In the genomic region with DNA sequence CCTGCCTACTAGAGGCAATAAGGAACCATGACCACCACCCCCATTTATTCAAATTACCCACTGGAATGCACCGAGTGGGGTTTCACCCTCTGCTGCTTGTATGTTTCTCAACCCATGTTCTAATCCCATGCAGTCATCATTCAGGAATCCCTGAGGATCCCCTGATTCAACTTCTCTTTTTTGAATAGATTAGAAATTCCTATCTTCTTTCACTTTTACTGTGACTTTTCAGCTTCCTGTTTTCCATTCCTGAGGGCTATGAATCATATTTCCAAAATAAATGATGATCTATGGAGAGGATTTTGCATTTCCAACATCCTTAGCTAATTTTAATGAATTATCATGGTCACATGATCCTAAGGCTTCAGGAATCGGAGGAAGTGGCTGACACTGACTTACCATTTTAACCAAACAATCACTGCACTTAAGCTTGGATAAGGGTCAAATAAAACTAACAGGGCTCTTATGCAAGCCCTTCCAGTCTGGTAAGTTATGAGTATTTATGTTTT, we compare ENCODE assay signal across 12 cellular contexts. TPM values are rescaled to one million over a fixed set of nuclear protein-coding genes. Genes with fewer than 3 reads are reported as not detected.
A peak's percentile ranks its signal among the peaks of the same experiment; 100 is the strongest.
DNase-seq lines count a peak whose midpoint lies in the region; ATAC-seq and TF ChIP-seq lines count a peak whose summit lies in the region.
"Had no signal": no experiment of that assay in that cellular context is flagged by ENCODE, and none has a peak within 500 bp of the region (broad histone marks: within the 10 kb centered on the region; RNA-seq: fewer than 3 reads in every experiment).

No MANE protein-coding gene starts in this region.

- H3K9me3 ChIP-seq in muscle layer of duodenum (ENCODE audit: control insufficient read depth in 1 of 2, low read length in 2 of 2): no peaks in the 10 kb centered on the region
- H3K9me3 ChIP-seq in prostate gland: no peaks in the 10 kb centered on the region
- H3K9me3 ChIP-seq: HAP-1 had no signal

- no peak overlapping the region for H3K4me3 Mint-ChIP-seq in dendritic cell treated with granulocyte-macrophage colony-stimulating factor and Interleukin-4, amounts not matched to agents 40 ng/mL and 50 ng/mL, for 4 days
- H3K4me3 Mint-ChIP-seq in naive thymus-derived CD8-positive, alpha-beta T cell: no peak overlapping the region
- H3K4me3 Mint-ChIP-seq: effector memory CD8-positive, alpha-beta T cell had no signal

- peaks cover 55% of the 10 kb centered on the region for H3K4me1 Mint-ChIP-seq in dendritic cell treated with granulocyte-macrophage colony-stimulating factor and Interleukin-4, amounts not matched to agents 40 ng/mL and 50 ng/mL, for 4 days (ENCODE audit: low read depth)
- H3K4me1 Mint-ChIP-seq in naive thymus-derived CD8-positive, alpha-beta T cell: peaks cover 0 to 6% (median 0%) of the 10 kb centered on the region in 4 donors

- intact Hi-C loops in dendritic cell treated with granulocyte-macrophage colony-stimulating factor and Interleukin-4, amounts not matched to agents 40 ng/mL and 50 ng/mL, for 4 days (cut with micrococcal nuclease): loop anchor here (2.0 to 5.0 kb wide), 2 partner anchors 24 to 58 kb away; a partner anchor contains a TSS
- intact Hi-C loops in prostate gland (cut with DNase I): no loop called here

- DNase-seq in COLO829 (ENCODE audit: low spot score) (peak; percentile 57), NCI-H226 (peak; percentile 94), prostate gland (ENCODE audit: low spot score) (no peak), ecto neural progenitor cell (ENCODE audit: low spot score) (no peak)
- DNase-seq in naive thymus-derived CD8-positive, alpha-beta T cell: no peak
- DNase-seq: effector memory CD8-positive, alpha-beta T cell; GDM1; NCI-H1417 treated with DMSO at 0.1 percent for 48 hours had no signal

- WGBS in prostate gland: 60% methylated on average over 2 of the region's 2 CpGs

- peaks cover 7% of the 10 kb centered on the region for H3K36me3 Mint-ChIP-seq in dendritic cell treated with granulocyte-macrophage colony-stimulating factor and Interleukin-4, amounts not matched to agents 40 ng/mL and 50 ng/mL, for 4 days (ENCODE audit: low read depth)
- H3K36me3 Mint-ChIP-seq in naive thymus-derived CD8-positive, alpha-beta T cell: no peaks in the 10 kb centered on the region

- POLR2A ChIA-PET in naive thymus-derived CD8-positive, alpha-beta T cell (lab: Charles Lee): interaction anchor here (0.7 kb wide), 1 partner anchor 17 kb away, joined by 3 read pairs; no protein-coding TSS in a partner anchor

- H3K27me3 Mint-ChIP-seq in dendritic cell treated with granulocyte-macrophage colony-stimulating factor and Interleukin-4, amounts not matched to agents 40 ng/mL and 50 ng/mL, for 4 days: no peaks in the 10 kb centered on the region
- H3K27me3 Mint-ChIP-seq in naive thymus-derived CD8-positive, alpha-beta T cell: no peaks in the 10 kb centered on the region
- H3K27me3 Mint-ChIP-seq: effector memory CD8-positive, alpha-beta T cell had no signal

- ATAC-seq in naive thymus-derived CD8-positive, alpha-beta T cell: no peak
- ATAC-seq in HG03196 (IDR thresholded peaks at IDR 0.05; ENCODE audit: unreplicated experiment): no peak
- ATAC-seq: effector memory CD8-positive, alpha-beta T cell had no signal

- H3K36me3 ChIP-seq in muscle layer of duodenum (ENCODE audit: control insufficient read depth in 1 of 2, insufficient read depth in 2 of 2, low read length in 2 of 2) (peaks cover 0 to 7% of the 10 kb centered on the region in 2 donors), prostate gland (no peaks in the 10 kb centered on the region)
- H3K36me3 ChIP-seq: HAP-1 had no signal

- H3K4me1 ChIP-seq in muscle layer of duodenum (ENCODE audit: control insufficient read depth in 1 of 2, insufficient read depth in 2 of 2, low read length in 2 of 2) (no peaks in the 10 kb centered on the region), prostate gland (replicated peaks) (no peaks in the 10 kb centered on the region)
- H3K4me1 ChIP-seq: HAP-1 had no signal

- TF ChIP-seq CTCF in prostate gland (IDR thresholded peaks at IDR 0.05): no peak

- H3K27me3 ChIP-seq in muscle layer of duodenum (ENCODE audit: low read depth, low read length): no peaks in the 10 kb centered on the region
- H3K27me3 ChIP-seq in prostate gland (replicated peaks; ENCODE audit: insufficient read depth): no peaks in the 10 kb centered on the region

- H3K9me3 Mint-ChIP-seq in dendritic cell treated with granulocyte-macrophage colony-stimulating factor and Interleukin-4, amounts not matched to agents 40 ng/mL and 50 ng/mL, for 4 days: no peaks in the 10 kb centered on the region
- no peaks in the 10 kb centered on the region for H3K9me3 Mint-ChIP-seq in naive thymus-derived CD8-positive, alpha-beta T cell
- H3K9me3 Mint-ChIP-seq: effector memory CD8-positive, alpha-beta T cell had no signal

- peak overlapping the region; percentile 1 for H3K27ac ChIP-seq in muscle layer of duodenum (ENCODE audit: low read length)
- H3K27ac ChIP-seq in prostate gland: no peak overlapping the region

- peak overlapping the region; percentile 47 for H3K27ac Mint-ChIP-seq in dendritic cell treated with granulocyte-macrophage colony-stimulating factor and Interleukin-4, amounts not matched to agents 40 ng/mL and 50 ng/mL, for 4 days
- peak overlapping the region in 1 of 10 donors; percentile 53 for H3K27ac Mint-ChIP-seq in naive thymus-derived CD8-positive, alpha-beta T cell

- TF ChIP-seq POLR2A in prostate gland (IDR thresholded peaks at IDR 0.05): no peak

- no peak overlapping the region for H3K4me3 ChIP-seq in muscle layer of duodenum (ENCODE audit: low read depth in 1 of 2, low read length in 2 of 2)
- H3K4me3 ChIP-seq in prostate gland: no peak overlapping the region
- H3K4me3 ChIP-seq: HAP-1 had no signal

RNA-seq across cellular contexts. Expression of a gene that starts 19.4 kb away (rescaled TPM):
- 10 to 100 TPM; 29.8 to 36.0 TPM for total RNA-seq in naive thymus-derived CD8-positive, alpha-beta T cell
- 10 to 100 TPM; 27.8 to 33.8 (median 29.3) TPM for polyA plus RNA-seq in naive thymus-derived CD8-positive, alpha-beta T cell
- 100 to 1,000 TPM in 1 of 2 donors, 10 to 100 TPM in 1; 63.2 to 103 TPM for total RNA-seq in prostate gland

RNA-seq across cellular contexts. Expression of a gene that starts 57.9 kb away (rescaled TPM):
- total RNA-seq in naive thymus-derived CD8-positive, alpha-beta T cell: 1 to 10 TPM; 4.3 to 4.5 TPM
- 1 to 10 TPM; 3.2 to 6.9 (median 6.6) TPM for polyA plus RNA-seq in naive thymus-derived CD8-positive, alpha-beta T cell
- 10 to 100 TPM in 1 of 2 donors, 1 to 10 TPM in 1; 1.4 to 11.8 TPM for total RNA-seq in prostate gland

Comparison
In these comparisons a context has a peak if more than half of its experiments do, and no peak if none do; other contexts are left out.
1. DNase-seq: peak in COLO829 (single experiment) and NCI-H226 (single experiment); none in naive thymus-derived CD8-positive, alpha-beta T cell (0 of 10), prostate gland (single experiment) and ecto neural progenitor cell (single experiment).